In the genomic region with DNA sequence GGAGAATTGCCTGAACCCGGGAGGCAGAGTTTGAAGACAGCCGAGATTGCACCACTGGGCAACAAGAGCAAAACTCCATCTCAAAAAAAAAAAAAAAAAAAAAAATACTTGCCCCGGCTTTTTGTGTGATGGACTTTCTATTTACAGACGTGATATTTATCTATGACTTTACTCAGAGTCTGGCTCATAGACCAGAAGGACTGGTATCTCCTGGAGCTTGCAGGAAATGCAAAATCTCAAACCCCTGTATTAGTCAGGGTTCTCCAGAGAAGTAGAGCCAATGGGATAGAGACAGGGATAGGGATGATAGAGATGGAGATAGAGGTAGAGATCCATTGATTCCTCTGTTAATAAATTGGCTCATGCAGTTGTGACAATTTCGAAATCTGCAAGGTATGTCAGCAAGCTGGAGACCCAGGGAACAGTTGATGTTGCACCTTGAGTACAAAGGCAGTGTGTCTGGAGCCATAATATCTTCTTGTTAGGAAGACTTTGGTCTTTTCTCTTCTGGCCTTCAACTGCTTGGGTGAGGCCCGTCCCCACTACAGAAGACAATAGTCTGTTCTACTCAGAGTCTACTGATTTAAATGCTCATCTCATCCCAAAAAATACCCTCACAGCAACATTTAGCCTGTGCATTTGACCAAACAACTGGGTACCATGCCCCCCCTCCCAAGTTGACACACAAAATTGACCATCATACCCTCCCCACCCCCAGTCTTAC, we compare ENCODE assay signal across 1 cellular context.
TF ChIP-seq lines count a peak whose summit lies in the region.

No MANE protein-coding gene starts in this region.

TF ChIP-seq in IMR-90, 13 proteins besides CTCF, POLR2A, EP300 and RAD21 (continued from another document):
- TF ChIP-seq NFE2L2 (IDR thresholded peaks at IDR 0.05; ENCODE audit: low read depth, low read length) (no peak), SMC3 (IDR thresholded peaks at IDR 0.05; ENCODE audit: low read depth, low read length) (no peak), BHLHE40 (IDR thresholded peaks at IDR 0.05; ENCODE audit: low read depth, low read length) (no peak), RCOR1 (IDR thresholded peaks at IDR 0.05; ENCODE audit: insufficient replicate concordance, low read length) (no peak)
